ENCODE assay signal across 8 cellular contexts in genomic region chr1:198776602-198777029, GRCh38.
DNase-seq lines count a peak whose midpoint lies in the region; ATAC-seq lines count a peak whose summit lies in the region.

No MANE protein-coding gene starts in this region.

- H3K9me3 ChIP-seq in MG63 (no peaks in the 10 kb centered on the region), mucosa of rectum (ENCODE audit: control insufficient read depth in 2 of 2, low read length in 2 of 2) (no peaks in the 10 kb centered on the region)

- H3K27me3 ChIP-seq in MG63 = no peaks in the 10 kb centered on the region
- no peaks in the 10 kb centered on the region for H3K27me3 ChIP-seq in mucosa of rectum (ENCODE audit: control insufficient read depth in 2 of 2, insufficient read depth in 2 of 2, low read length in 2 of 2)

- ATAC-seq in GM21717 (IDR thresholded peaks at IDR 0.05; ENCODE audit: unreplicated experiment) (no peak), HG03460 (IDR thresholded peaks at IDR 0.05; ENCODE audit: unreplicated experiment) (no peak), HG03045 (IDR thresholded peaks at IDR 0.05; ENCODE audit: unreplicated experiment) (no peak)

- H3K36me3 ChIP-seq in MG63 = no peaks in the 10 kb centered on the region
- H3K36me3 ChIP-seq in mucosa of rectum (ENCODE audit: control insufficient read depth in 2 of 2, insufficient read depth in 2 of 2, low read length in 2 of 2) = no peaks in the 10 kb centered on the region

- H3K4me1 ChIP-seq in mucosa of rectum (ENCODE audit: control insufficient read depth in 2 of 2, insufficient read depth in 2 of 2, low read length in 2 of 2) = no peaks in the 10 kb centered on the region

- peak; percentile 79 for DNase-seq in Ammon's horn (ENCODE audit: low spot score)
- DNase-seq in MG63 = peak; percentile 63
- no peak for DNase-seq in NCI-H526 (lab: John Stamatoyannopoulos, UW)

- peak overlapping the region; percentile 63 for H3K27ac ChIP-seq in cingulate gyrus (ENCODE audit: low read depth, low read length)
- H3K27ac ChIP-seq in mucosa of rectum (ENCODE audit: low read depth in 2 of 2, low read length in 2 of 2) = peak overlapping the region; percentile 28 to 58

- H3K4me3 ChIP-seq in MG63 (no peak overlapping the region), mucosa of rectum (ENCODE audit: low read length in 2 of 2) (no peak overlapping the region)

- no peak overlapping the region for H3K9ac ChIP-seq in mucosa of rectum (ENCODE audit: low read depth in 1 of 2, low read length in 2 of 2)

Comparison
In these comparisons a context has a peak if more than half of its experiments do, and no peak if none do; other contexts are left out.
1. DNase-seq: peak in Ammon's horn (single experiment) and MG63 (single experiment); none in NCI-H526 (0 of 2).